ENCODE assay signal across 8 cellular contexts in the genomic region with DNA sequence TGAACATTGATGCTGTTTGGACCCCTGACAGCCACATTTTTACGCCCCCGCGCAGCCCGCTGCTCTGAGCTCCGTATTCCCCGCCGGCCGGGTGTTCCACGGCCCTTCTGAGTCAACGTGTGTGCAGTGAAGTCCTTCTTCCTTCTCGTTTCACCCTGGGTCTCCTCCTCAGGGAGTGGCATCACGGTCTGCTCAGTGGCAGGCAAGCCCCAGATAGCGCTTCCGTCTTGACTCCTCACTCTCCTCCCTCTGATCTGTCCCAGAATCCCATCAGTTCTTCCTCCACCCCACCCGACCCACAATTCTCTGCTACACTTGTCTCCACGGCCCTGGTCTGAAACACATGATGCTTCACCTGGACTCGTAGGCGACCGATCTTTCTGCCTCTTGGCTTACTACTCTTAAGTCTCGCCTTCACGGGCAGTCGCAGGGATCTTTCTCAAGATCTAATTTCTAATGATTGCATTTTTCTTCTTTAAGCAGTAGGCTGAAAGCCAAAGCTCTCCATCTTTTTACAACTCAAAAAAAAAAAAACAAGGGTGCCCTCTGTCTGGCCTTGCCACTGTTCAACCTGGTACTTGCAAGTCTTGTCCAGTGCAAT. TPM values are rescaled to one million over a fixed set of nuclear protein-coding genes. Genes with fewer than 3 reads are reported as not detected.
DNase-seq lines count a peak whose midpoint lies in the region; ATAC-seq and TF ChIP-seq lines count a peak whose summit lies in the region.

No MANE protein-coding gene starts in this region.

- no peaks in the 10 kb centered on the region for H3K27me3 ChIP-seq in gastroesophageal sphincter
- H3K27me3 ChIP-seq in ovary = no peaks in the 10 kb centered on the region

- H3K4me3 Mint-ChIP-seq in T-helper 2 cell treated with Interferon-gamma antibody and Interleukin-4, amounts not matched to agents 5 μg/mL and 100 μg/mL, for 36 hours = peak overlapping the region; percentile 95
- H3K4me3 Mint-ChIP-seq in activated T-cell treated with anti-CD3 and anti-CD28 coated beads, Interleukin-2, amount 50 U/mL, for 72 hours = peak overlapping the region; percentile 86 to 95

- no peak for ATAC-seq in activated T-cell treated with anti-CD3 and anti-CD28 coated beads, Interleukin-2, amount 50 U/mL, for 72 hours (replicated peaks in 1 of 2)
- no peak for ATAC-seq in gastroesophageal sphincter

- H3K4me3 ChIP-seq in gastroesophageal sphincter = peak overlapping the region; percentile 76 to 81
- peak overlapping the region; percentile 74 for H3K4me3 ChIP-seq in ovary

- WGBS in gastroesophageal sphincter (ENCODE audit: low coverage in 1 of 2), 2 donors = 0% methylated on average over 2 to 20 of the region's 22 CpGs
- 2 to 3% (median 2%) methylated on average over 22 of the region's 22 CpGs for WGBS in ovary, 3 donors

- no peaks in the 10 kb centered on the region for H3K9me3 Mint-ChIP-seq in T-helper 2 cell treated with Interferon-gamma antibody and Interleukin-4, amounts not matched to agents 5 μg/mL and 100 μg/mL, for 36 hours
- H3K9me3 Mint-ChIP-seq in activated T-cell treated with anti-CD3 and anti-CD28 coated beads, Interleukin-2, amount 50 U/mL, for 72 hours = no peaks in the 10 kb centered on the region

- H3K36me3 ChIP-seq in gastroesophageal sphincter = no peaks in the 10 kb centered on the region
- no peaks in the 10 kb centered on the region for H3K36me3 ChIP-seq in ovary

- H3K27ac Mint-ChIP-seq in T-helper 2 cell treated with Interferon-gamma antibody and Interleukin-4, amounts not matched to agents 5 μg/mL and 100 μg/mL, for 36 hours = peak overlapping the region; percentile 85
- H3K27ac Mint-ChIP-seq in activated T-cell treated with anti-CD3 and anti-CD28 coated beads, Interleukin-2, amount 50 U/mL, for 72 hours = peak overlapping the region; percentile 86

- H3K4me1 ChIP-seq in gastroesophageal sphincter (peaks cover 0 to 29% (median 16%) of the 10 kb centered on the region in 3 donors), ovary (ENCODE audit: insufficient read depth) (peaks cover 7% of the 10 kb centered on the region)

- TF ChIP-seq CTCF in gastroesophageal sphincter (IDR thresholded peaks at IDR 0.05) (no peak), ovary (IDR thresholded peaks at IDR 0.05) (no peak)

- H3K9me3 ChIP-seq in gastroesophageal sphincter = no peaks in the 10 kb centered on the region
- H3K9me3 ChIP-seq in ovary = no peaks in the 10 kb centered on the region

- H3K27ac ChIP-seq in gastroesophageal sphincter (peak overlapping the region; percentile 54 to 93 (median 90)), ovary (peak overlapping the region in 1 of 2 donors; percentile 90)

- peaks cover 13% of the 10 kb centered on the region for H3K4me1 Mint-ChIP-seq in T-helper 2 cell treated with Interferon-gamma antibody and Interleukin-4, amounts not matched to agents 5 μg/mL and 100 μg/mL, for 36 hours (ENCODE audit: low read depth)
- H3K4me1 Mint-ChIP-seq in activated T-cell treated with anti-CD3 and anti-CD28 coated beads, Interleukin-2, amount 50 U/mL, for 72 hours (ENCODE audit: low read depth) = peaks cover 15% of the 10 kb centered on the region

- TF ChIP-seq POLR2A in gastroesophageal sphincter (IDR thresholded peaks at IDR 0.05) = no peak
- no peak for TF ChIP-seq POLR2A in ovary (IDR thresholded peaks at IDR 0.05)

- DNase-seq in T-helper 2 cell treated with Interferon-gamma antibody and Interleukin-4, amounts not matched to agents 5 μg/mL and 100 μg/mL, for 36 hours (ENCODE audit: low spot score) = peak; percentile 33
- DNase-seq in T-helper 2 cell (no peak), NCI-H2227 (lab: John Stamatoyannopoulos, UW; ENCODE audit: unreplicated experiment) (peak; percentile 93), ovary (peak in 2 of 5 donors; percentile 17 to 32), NCI-H446 (lab: John Stamatoyannopoulos, UW) (no peak), iPS-NIHi11 (ENCODE audit: low spot score) (no peak)
- DNase-seq in activated T-cell treated with anti-CD3 and anti-CD28 coated beads, Interleukin-2, amount 50 U/mL, for 72 hours = peak; percentile 27 to 43

- peaks cover 2% of the 10 kb centered on the region for H3K27me3 Mint-ChIP-seq in T-helper 2 cell treated with Interferon-gamma antibody and Interleukin-4, amounts not matched to agents 5 μg/mL and 100 μg/mL, for 36 hours (ENCODE audit: low read depth)
- no peaks in the 10 kb centered on the region for H3K27me3 Mint-ChIP-seq in activated T-cell treated with anti-CD3 and anti-CD28 coated beads, Interleukin-2, amount 50 U/mL, for 72 hours (ENCODE audit: low read depth)

- no peak for TF ChIP-seq EP300 in gastroesophageal sphincter (IDR thresholded peaks at IDR 0.05)
- no peak for TF ChIP-seq EP300 in ovary (IDR thresholded peaks at IDR 0.05)

- intact Hi-C loops in ovary (cut with DNase I) = no loop called here

- H3K36me3 Mint-ChIP-seq in T-helper 2 cell treated with Interferon-gamma antibody and Interleukin-4, amounts not matched to agents 5 μg/mL and 100 μg/mL, for 36 hours (ENCODE audit: low read depth) = no peaks in the 10 kb centered on the region
- no peaks in the 10 kb centered on the region for H3K36me3 Mint-ChIP-seq in activated T-cell treated with anti-CD3 and anti-CD28 coated beads, Interleukin-2, amount 50 U/mL, for 72 hours (ENCODE audit: insufficient read depth in 2 of 2)

RNA-seq across cellular contexts. Expression of a gene that starts 33.9 kb away (rescaled TPM):
- total RNA-seq in activated T-cell treated with anti-CD3 and anti-CD28 coated beads, Interleukin-2, amount 50 U/mL, for 72 hours = 10 to 100 TPM; 39.3 to 41.9 TPM
- total RNA-seq in gastroesophageal sphincter (1 to 10 TPM; 1.5 to 5.0 (median 2.9) TPM), ovary (1 to 10 TPM in 3 of 7 donors, under 1 TPM in 4; 0.36 to 1.8 (median 0.98) TPM)
- 1 to 10 TPM in 1 of 2 donors, under 1 TPM in 1; 0.94 to 2.7 TPM for polyA plus RNA-seq in ovary

Comparison
In these comparisons a context has a peak if more than half of its experiments do, and no peak if none do; other contexts are left out.
1. DNase-seq: peak in T-helper 2 cell treated with Interferon-gamma antibody and Interleukin-4, amounts not matched to agents 5 μg/mL and 100 μg/mL, for 36 hours (single experiment), NCI-H2227 (single experiment) and activated T-cell treated with anti-CD3 and anti-CD28 coated beads, Interleukin-2, amount 50 U/mL, for 72 hours (2 of 2); none in T-helper 2 cell (0 of 5), NCI-H446 (0 of 2) and iPS-NIHi11 (single experiment).
2. RNA of a gene that starts 33.9 kb away (total RNA-seq): 39.3 to 41.9 TPM in activated T-cell treated with anti-CD3 and anti-CD28 coated beads, Interleukin-2, amount 50 U/mL, for 72 hours; 1.5 to 5.0 TPM in gastroesophageal sphincter and 0.36 to 1.8 TPM in ovary; every median in the first group is over 4 times any median in the second.